Comparison of ENCODE assay signal across 24 cellular contexts in genomic region chr6:137105375-137105774, GRCh38.
DNase-seq lines count a peak whose midpoint lies in the region; ATAC-seq and TF ChIP-seq lines count a peak whose summit lies in the region.
"Had no signal": no experiment of that assay in that cellular context is flagged by ENCODE, and none has a peak within 500 bp of the region (broad histone marks: within the 10 kb centered on the region; RNA-seq: fewer than 3 reads in every experiment).

No MANE protein-coding gene starts in this region.

- H3K4me1 ChIP-seq in OCI-LY3 (ENCODE audit: low read length) (peaks cover 75% of the 10 kb centered on the region), prostate gland (replicated peaks) (no peaks in the 10 kb centered on the region), upper lobe of right lung (no peaks in the 10 kb centered on the region)
- H3K4me1 ChIP-seq in effector memory CD4-positive, alpha-beta T cell (ENCODE audit: control insufficient read depth, insufficient read depth, low read length, poor library complexity, severe bottlenecking), result peaks cover 7% of the 10 kb centered on the region
- H3K4me1 ChIP-seq: neural progenitor cell, transverse colon had no signal

- peaks cover 27% of the 10 kb centered on the region for H3K36me3 Mint-ChIP-seq in T-helper 1 cell treated with Interleukin-12 subunit alpha and Interleukin-12 subunit beta and Interleukin-4 antibody, amounts not matched to agents 30 μg/mL and 1 μg/mL, for 36 hours (ENCODE audit: low read depth)
- H3K36me3 Mint-ChIP-seq: neural progenitor cell had no signal

- DNase-seq in T-helper 1 cell, result no peak
- DNase-seq in effector memory CD4-positive, alpha-beta T cell, result no peak
- DNase-seq in prostate gland (ENCODE audit: low spot score), result peak; percentile 44
- no peak for DNase-seq in upper lobe of right lung
- DNase-seq in stimulated activated CD4-positive, alpha-beta T cell treated with anti-CD3 and anti-CD28 coated beads, Interleukin-4, amount 100 ng/mL, for 1 hour, result no peak
- DNase-seq: activated CD4-positive, alpha-beta T cell treated with anti-CD3 and anti-CD28 coated beads for 1 hour; activated CD8-positive, alpha-beta memory T cell treated with anti-CD3 and anti-CD28 coated beads, Interleukin-2, amount 10 ng/mL, durations not matched to agents 7 days and 5 days; activated effector memory CD4-positive, alpha-beta T cell treated with Interleukin-2 at 50 U/mL for 16 hours; caudate nucleus; DMS 273 treated with DMSO at 0.1 percent for 48 hours; GDM1; HCEC 1CT; islet precursor cell; KBM-7; NCI-H1048; NCI-H2171; NCI-H748 treated with DMSO at 0.1 percent for 48 hours; T1000; transverse colon had no signal

- intact Hi-C loops in prostate gland (cut with DNase I) (no loop called here), upper lobe of right lung (cut with DNase I) (no loop called here)

- H3K9me3 Mint-ChIP-seq in T-helper 1 cell treated with Interleukin-12 subunit alpha and Interleukin-12 subunit beta and Interleukin-4 antibody, amounts not matched to agents 30 μg/mL and 1 μg/mL, for 36 hours, result peaks cover 69% of the 10 kb centered on the region

- no peak overlapping the region for H2AFZ ChIP-seq in OCI-LY3 (ENCODE audit: low read depth, low read length)
- H2AFZ ChIP-seq: neural progenitor cell had no signal

- H3K4me2 ChIP-seq in OCI-LY3 (ENCODE audit: low read length), result peak overlapping the region; percentile 50
- H3K4me2 ChIP-seq: BLaER1, neural progenitor cell had no signal

- ATAC-seq in upper lobe of right lung, result no peak
- no peak for ATAC-seq in GM18505 (IDR thresholded peaks at IDR 0.05; ENCODE audit: unreplicated experiment)
- ATAC-seq: activated CD8-positive, alpha-beta memory T cell treated with anti-CD3 and anti-CD28 coated beads, Interleukin-2, amount 10 ng/mL, durations not matched to agents 7 days and 5 days had no signal

- peak overlapping the region; percentile 72 for H3K9ac ChIP-seq in OCI-LY3 (ENCODE audit: low read length)
- H3K9ac ChIP-seq: BLaER1, neural progenitor cell had no signal

- peaks cover 47% of the 10 kb centered on the region for H3K4me1 Mint-ChIP-seq in T-helper 1 cell treated with Interleukin-12 subunit alpha and Interleukin-12 subunit beta and Interleukin-4 antibody, amounts not matched to agents 30 μg/mL and 1 μg/mL, for 36 hours (ENCODE audit: low read depth)
- H3K4me1 Mint-ChIP-seq: neural progenitor cell had no signal

- TF ChIP-seq CTCF in OCI-LY3 (IDR thresholded peaks at IDR 0.05; ENCODE audit: low read depth, low read length) (no peak), prostate gland (IDR thresholded peaks at IDR 0.05) (no peak), upper lobe of right lung (IDR thresholded peaks at IDR 0.05) (no peak)

- peak overlapping the region; percentile 98 for H3K27ac ChIP-seq in OCI-LY3 (ENCODE audit: low read length)
- peak overlapping the region; percentile 21 for H3K27ac ChIP-seq in effector memory CD4-positive, alpha-beta T cell (ENCODE audit: insufficient read depth, low read length, poor library complexity, severe bottlenecking)
- no peak overlapping the region for H3K27ac ChIP-seq in prostate gland
- H3K27ac ChIP-seq in upper lobe of right lung, result no peak overlapping the region
- H3K27ac ChIP-seq: BLaER1, neural progenitor cell, transverse colon had no signal

- no peak for TF ChIP-seq POLR2A in prostate gland (IDR thresholded peaks at IDR 0.05)
- TF ChIP-seq POLR2A in GM18505 (IDR thresholded peaks at IDR 0.05; ENCODE audit: borderline replicate concordance, extremely low read depth, insufficient read depth, insufficient read length), result no peak

- H3K79me2 ChIP-seq in OCI-LY3 (ENCODE audit: low read length), result no peaks in the 10 kb centered on the region

- peaks cover 4% of the 10 kb centered on the region for H3K27me3 Mint-ChIP-seq in T-helper 1 cell treated with Interleukin-12 subunit alpha and Interleukin-12 subunit beta and Interleukin-4 antibody, amounts not matched to agents 30 μg/mL and 1 μg/mL, for 36 hours (ENCODE audit: low read depth)
- H3K27me3 Mint-ChIP-seq: activated CD8-positive, alpha-beta memory T cell treated with anti-CD3 and anti-CD28 coated beads, Interleukin-2, amount 10 ng/mL, durations not matched to agents 7 days and 5 days had no signal

- no peaks in the 10 kb centered on the region for H4K20me1 ChIP-seq in OCI-LY3 (ENCODE audit: insufficient read depth, low read length)
- H4K20me1 ChIP-seq: BLaER1 had no signal

- H3K27ac Mint-ChIP-seq in T-helper 1 cell treated with Interleukin-12 subunit alpha and Interleukin-12 subunit beta and Interleukin-4 antibody, amounts not matched to agents 30 μg/mL and 1 μg/mL, for 36 hours, result peak overlapping the region; percentile 62
- H3K27ac Mint-ChIP-seq: activated CD8-positive, alpha-beta memory T cell treated with anti-CD3 and anti-CD28 coated beads, Interleukin-2, amount 10 ng/mL, durations not matched to agents 7 days and 5 days; neural progenitor cell had no signal

- no peaks in the 10 kb centered on the region for H3K27me3 ChIP-seq in OCI-LY3 (ENCODE audit: low read depth, low read length)
- no peaks in the 10 kb centered on the region for H3K27me3 ChIP-seq in effector memory CD4-positive, alpha-beta T cell (replicated peaks; ENCODE audit: control insufficient read depth, insufficient read depth, low read length, poor library complexity, severe bottlenecking)
- no peaks in the 10 kb centered on the region for H3K27me3 ChIP-seq in prostate gland (replicated peaks; ENCODE audit: insufficient read depth)
- H3K27me3 ChIP-seq in upper lobe of right lung, result no peaks in the 10 kb centered on the region
- H3K27me3 ChIP-seq: BLaER1, neural progenitor cell, transverse colon had no signal

- 38% methylated on average over 4 of the region's 4 CpGs for WGBS in prostate gland

- H3K36me3 ChIP-seq in OCI-LY3 (replicated peaks; ENCODE audit: low read depth, low read length), result peaks cover 5% of the 10 kb centered on the region
- H3K36me3 ChIP-seq in effector memory CD4-positive, alpha-beta T cell (ENCODE audit: control insufficient read depth, insufficient read depth, low read length), result no peaks in the 10 kb centered on the region
- no peaks in the 10 kb centered on the region for H3K36me3 ChIP-seq in prostate gland
- no peaks in the 10 kb centered on the region for H3K36me3 ChIP-seq in upper lobe of right lung
- H3K36me3 ChIP-seq: BLaER1, neural progenitor cell, transverse colon had no signal

- H3K4me3 Mint-ChIP-seq in T-helper 1 cell treated with Interleukin-12 subunit alpha and Interleukin-12 subunit beta and Interleukin-4 antibody, amounts not matched to agents 30 μg/mL and 1 μg/mL, for 36 hours, result no peak overlapping the region
- H3K4me3 Mint-ChIP-seq: activated CD8-positive, alpha-beta memory T cell treated with anti-CD3 and anti-CD28 coated beads, Interleukin-2, amount 10 ng/mL, durations not matched to agents 7 days and 5 days; neural progenitor cell had no signal

- H3K4me3 ChIP-seq in OCI-LY3 (ENCODE audit: low read length), result no peak overlapping the region
- no peak overlapping the region for H3K4me3 ChIP-seq in effector memory CD4-positive, alpha-beta T cell (ENCODE audit: insufficient read depth, low read depth, low read length, poor library complexity, severe bottlenecking)
- no peak overlapping the region for H3K4me3 ChIP-seq in prostate gland
- no peak overlapping the region for H3K4me3 ChIP-seq in upper lobe of right lung
- H3K4me3 ChIP-seq: BLaER1, neural progenitor cell, transverse colon had no signal

- H3K9me3 ChIP-seq in OCI-LY3 (ENCODE audit: insufficient read depth, low read length) (no peaks in the 10 kb centered on the region), prostate gland (no peaks in the 10 kb centered on the region), upper lobe of right lung (no peaks in the 10 kb centered on the region)
- no peaks in the 10 kb centered on the region for H3K9me3 ChIP-seq in effector memory CD4-positive, alpha-beta T cell (ENCODE audit: control insufficient read depth, low read length)
- H3K9me3 ChIP-seq: transverse colon had no signal

Comparison
In these comparisons a context has a peak if more than half of its experiments do, and no peak if none do; other contexts are left out.
1. H3K27ac ChIP-seq: peak in OCI-LY3 (single experiment) and effector memory CD4-positive, alpha-beta T cell (single experiment); none in prostate gland (0 of 2) and upper lobe of right lung (single experiment).